12 cellular contexts compared by ENCODE assay signal in genomic region chr2:28582152-28582551, GRCh38.
"Had no signal": no experiment of that assay in that cellular context is flagged by ENCODE, and none has a peak within 500 bp of the region (broad histone marks: within the 10 kb centered on the region; RNA-seq: fewer than 3 reads in every experiment).

No MANE protein-coding gene starts in this region.

- H3K27me3 ChIP-seq: dorsolateral prefrontal cortex, pancreas had no signal

- H3K27ac Mint-ChIP-seq: endodermal cell; stimulated activated memory B cell treated with anti-CD40 and anti-IgM and Interleukin-4, amounts not matched to agents 10 μg/mL and 1 μg/mL and 100 μg/mL, for 72 hours; T-helper 17 cell had no signal

- H3K36me3 ChIP-seq: lower lobe of right lung, pancreas had no signal

- H3K27ac ChIP-seq: lower lobe of right lung, pancreas had no signal

- H3K36me3 Mint-ChIP-seq: stimulated activated memory B cell treated with anti-CD40 and anti-IgM and Interleukin-4, amounts not matched to agents 10 μg/mL and 1 μg/mL and 100 μg/mL, for 72 hours had no signal

- H3K9me3 Mint-ChIP-seq: activated T-cell treated with anti-CD3 and anti-CD28 coated beads, Interleukin-2, amount 50 U/mL, for 4 hours; endodermal cell; stimulated activated memory B cell treated with anti-CD40 and anti-IgM and Interleukin-4, amounts not matched to agents 10 μg/mL and 1 μg/mL and 100 μg/mL, for 72 hours had no signal

- DNase-seq: activated CD4-positive, alpha-beta T cell treated with anti-CD3 and anti-CD28 coated beads for 48 hours; activated gamma-delta T cell treated with Interleukin-2 at 50 U/mL for 16 hours; activated T-cell treated with anti-CD3 and anti-CD28 coated beads, Interleukin-2, amount 50 U/mL, for 4 hours; dorsolateral prefrontal cortex; endodermal cell; left colon; lower lobe of right lung; pancreas; stimulated activated CD4-positive, alpha-beta T cell treated with anti-CD3 and anti-CD28 coated beads, Interleukin-12 subunit alpha, Interleukin-12 subunit beta, amount 100 ng/mL, for 4 hours; stimulated activated CD4-positive, alpha-beta T cell treated with anti-CD3 and anti-CD28 coated beads, Interleukin-2, amount 100 ng/mL, for 24 hours; T-helper 17 cell had no signal

- H3K4me1 ChIP-seq: lower lobe of right lung, pancreas had no signal

- H3K27me3 Mint-ChIP-seq: stimulated activated memory B cell treated with anti-CD40 and anti-IgM and Interleukin-4, amounts not matched to agents 10 μg/mL and 1 μg/mL and 100 μg/mL, for 72 hours; T-helper 17 cell had no signal

- H3K4me3 Mint-ChIP-seq: activated T-cell treated with anti-CD3 and anti-CD28 coated beads, Interleukin-2, amount 50 U/mL, for 4 hours; endodermal cell; stimulated activated memory B cell treated with anti-CD40 and anti-IgM and Interleukin-4, amounts not matched to agents 10 μg/mL and 1 μg/mL and 100 μg/mL, for 72 hours; T-helper 17 cell had no signal

- H3K4me3 ChIP-seq: dorsolateral prefrontal cortex, lower lobe of right lung, pancreas had no signal

- H3K9me3 ChIP-seq: lower lobe of right lung, pancreas had no signal

- ATAC-seq: activated T-cell treated with anti-CD3 and anti-CD28 coated beads, Interleukin-2, amount 50 U/mL, for 4 hours; left colon; lower lobe of right lung; pancreas; stimulated activated memory B cell treated with anti-CD40 and anti-IgM and Interleukin-4, amounts not matched to agents 10 μg/mL and 1 μg/mL and 100 μg/mL, for 72 hours; T-helper 17 cell had no signal
